Comparison of ENCODE assay signal across 1 cellular context in genomic region chr22:43474161-43475101, GRCh38.
A peak's percentile ranks its signal among the peaks of the same experiment; 100 is the strongest.
TF ChIP-seq lines count a peak whose summit lies in the region.

No MANE protein-coding gene starts in this region.

TF ChIP-seq in HepG2, 621 proteins besides CTCF, POLR2A, EP300 and RAD21 (continued from another document and continues in another):
- no peak for TF ChIP-seq CREB3 (CRISPR knock-in tag; IDR thresholded peaks at IDR 0.05)
- no peak; the same call in 1 of the 2 replicates for TF ChIP-seq ZFP37 (CRISPR knock-in tag; IDR thresholded peaks at IDR 0.05; ENCODE audit: borderline replicate concordance)
- TF ChIP-seq DPF2 (CRISPR knock-in tag; IDR thresholded peaks at IDR 0.05; ENCODE audit: borderline replicate concordance, low read depth) = peak; percentile 18; the same call in 1 of the 2 replicates
- TF ChIP-seq GABPA (IDR thresholded peaks at IDR 0.05; ENCODE audit: low read depth, low read length) = no peak
- 0 out of 2 replicates have a peak, but pooled peaks have one; percentile 45 for TF ChIP-seq GABPA (CRISPR knock-in tag; IDR thresholded peaks at IDR 0.05; ENCODE audit: low read depth)
- TF ChIP-seq RARA (CRISPR knock-in tag; IDR thresholded peaks at IDR 0.05) = peak; percentile 77
- 0 out of 2 replicates have a peak, but pooled peaks have one; percentile 19 for TF ChIP-seq TRIM24 (CRISPR knock-in tag; IDR thresholded peaks at IDR 0.05)
- TF ChIP-seq, protein P1, sequence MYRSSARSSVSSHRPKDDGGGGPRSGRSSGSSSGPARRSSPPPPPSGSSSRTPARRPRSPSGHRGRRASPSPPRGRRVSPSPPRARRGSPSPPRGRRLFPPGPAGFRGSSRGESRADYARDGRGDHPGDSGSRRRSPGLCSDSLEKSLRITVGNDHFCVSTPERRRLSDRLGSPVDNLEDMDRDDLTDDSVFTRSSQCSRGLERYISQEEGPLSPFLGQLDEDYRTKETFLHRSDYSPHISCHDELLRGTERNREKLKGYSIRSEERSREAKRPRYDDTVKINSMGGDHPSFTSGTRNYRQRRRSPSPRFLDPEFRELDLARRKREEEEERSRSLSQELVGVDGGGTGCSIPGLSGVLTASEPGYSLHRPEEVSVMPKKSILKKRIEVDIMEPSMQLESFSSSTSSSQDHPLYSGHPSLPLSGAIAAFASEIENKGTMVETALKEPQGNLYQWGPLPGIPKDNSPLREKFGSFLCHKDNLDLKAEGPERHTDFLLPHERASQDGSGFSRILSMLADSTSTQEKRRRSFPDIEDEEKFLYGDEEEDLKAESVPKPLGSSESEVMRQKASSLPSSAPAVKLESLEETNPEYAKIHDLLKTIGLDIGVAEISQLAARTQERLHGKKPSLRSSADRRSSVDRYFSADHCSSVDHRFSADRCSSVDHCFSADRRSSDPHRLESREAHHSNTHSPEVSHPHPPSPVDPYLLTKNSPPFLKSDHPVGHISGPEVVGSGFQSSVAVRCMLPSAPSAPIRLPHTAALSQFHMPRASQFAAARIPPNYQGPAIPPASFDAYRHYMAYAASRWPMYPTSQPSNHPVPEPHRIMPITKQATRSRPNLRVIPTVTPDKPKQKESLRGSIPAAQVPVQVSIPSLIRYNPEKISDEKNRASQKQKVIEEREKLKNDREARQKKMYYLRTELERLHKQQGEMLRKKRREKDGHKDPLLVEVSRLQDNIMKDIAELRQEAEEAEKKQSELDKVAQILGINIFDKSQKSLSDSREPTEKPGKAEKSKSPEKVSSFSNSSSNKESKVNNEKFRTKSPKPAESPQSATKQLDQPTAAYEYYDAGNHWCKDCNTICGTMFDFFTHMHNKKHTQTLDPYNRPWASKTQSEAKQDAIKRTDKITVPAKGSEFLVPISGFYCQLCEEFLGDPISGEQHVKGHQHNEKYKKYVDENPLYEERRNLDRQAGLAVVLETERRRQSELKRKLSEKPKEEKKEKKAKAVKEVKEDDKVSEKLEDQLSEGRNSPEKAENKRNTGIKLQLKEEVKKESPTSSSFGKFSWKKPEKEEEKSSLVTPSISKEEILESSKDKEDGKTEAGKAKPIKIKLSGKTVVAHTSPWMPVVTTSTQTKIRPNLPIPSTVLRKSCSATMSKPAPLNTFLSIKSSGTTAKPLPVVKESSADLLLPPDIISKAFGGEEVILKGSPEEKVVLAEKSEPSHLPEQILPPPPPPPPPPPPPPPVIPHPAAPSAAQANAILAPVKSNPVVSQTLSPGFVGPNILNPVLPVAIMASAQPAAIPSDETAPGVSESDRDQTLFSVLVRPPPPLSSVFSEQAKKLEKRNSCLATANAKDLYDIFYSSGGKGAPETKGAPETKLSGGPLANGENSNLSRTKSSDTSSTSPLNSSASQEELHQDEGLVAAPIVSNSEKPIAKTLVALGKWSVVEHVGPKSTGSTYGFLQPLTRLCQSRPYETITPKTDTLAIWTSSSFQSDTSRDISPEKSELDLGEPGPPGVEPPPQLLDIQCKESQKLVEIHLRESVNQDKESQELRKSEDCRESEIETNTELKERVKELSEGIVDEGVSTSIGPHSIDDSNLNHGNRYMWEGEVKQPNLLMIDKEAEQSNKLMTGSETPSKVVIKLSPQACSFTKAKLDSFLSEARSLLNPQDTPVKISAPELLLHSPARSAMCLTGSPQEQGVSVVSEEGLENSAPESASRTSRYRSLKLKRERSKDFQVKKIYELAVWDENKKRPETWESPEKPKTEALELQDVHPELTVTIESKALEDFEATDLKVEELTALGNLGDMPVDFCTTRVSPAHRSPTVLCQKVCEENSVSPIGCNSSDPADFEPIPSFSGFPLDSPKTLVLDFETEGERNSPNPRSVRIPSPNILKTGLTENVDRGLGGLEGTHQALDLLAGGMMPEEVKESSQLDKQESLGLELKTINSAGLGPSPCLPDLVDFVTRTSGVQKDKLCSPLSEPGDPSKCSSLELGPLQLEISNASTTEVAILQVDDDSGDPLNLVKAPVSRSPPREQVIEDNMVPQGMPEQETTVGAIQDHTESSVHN (CRISPR knock-in tag; IDR thresholded peaks at IDR 0.05) = peak; percentile 68; the same call in 1 of the 2 replicates
- TF ChIP-seq MAFG (CRISPR knock-in tag; IDR thresholded peaks at IDR 0.05) = no peak
- TF ChIP-seq, protein P2, sequence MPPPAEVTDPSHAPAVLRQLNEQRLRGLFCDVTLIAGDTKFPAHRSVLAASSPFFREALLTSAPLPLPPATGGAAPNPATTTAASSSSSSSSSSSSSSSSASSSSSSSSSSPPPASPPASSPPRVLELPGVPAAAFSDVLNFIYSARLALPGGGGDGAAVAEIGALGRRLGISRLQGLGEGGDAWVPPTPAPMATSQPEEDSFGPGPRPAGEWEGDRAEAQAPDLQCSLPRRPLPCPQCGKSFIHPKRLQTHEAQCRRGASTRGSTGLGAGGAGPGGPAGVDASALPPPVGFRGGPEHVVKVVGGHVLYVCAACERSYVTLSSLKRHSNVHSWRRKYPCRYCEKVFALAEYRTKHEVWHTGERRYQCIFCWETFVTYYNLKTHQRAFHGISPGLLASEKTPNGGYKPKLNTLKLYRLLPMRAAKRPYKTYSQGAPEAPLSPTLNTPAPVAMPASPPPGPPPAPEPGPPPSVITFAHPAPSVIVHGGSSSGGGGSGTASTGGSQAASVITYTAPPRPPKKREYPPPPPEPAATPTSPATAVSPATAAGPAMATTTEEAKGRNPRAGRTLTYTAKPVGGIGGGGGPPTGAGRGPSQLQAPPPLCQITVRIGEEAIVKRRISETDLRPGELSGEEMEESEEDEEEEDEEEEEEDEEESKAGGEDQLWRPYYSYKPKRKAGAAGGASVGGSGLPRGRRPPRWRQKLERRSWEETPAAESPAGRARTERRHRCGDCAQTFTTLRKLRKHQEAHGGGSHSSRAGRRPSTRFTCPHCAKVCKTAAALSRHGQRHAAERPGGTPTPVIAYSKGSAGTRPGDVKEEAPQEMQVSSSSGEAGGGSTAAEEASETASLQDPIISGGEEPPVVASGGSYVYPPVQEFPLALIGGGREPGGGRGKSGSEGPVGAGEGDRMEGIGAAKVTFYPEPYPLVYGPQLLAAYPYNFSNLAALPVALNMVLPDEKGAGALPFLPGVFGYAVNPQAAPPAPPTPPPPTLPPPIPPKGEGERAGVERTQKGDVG (CRISPR knock-in tag; IDR thresholded peaks at IDR 0.05; ENCODE audit: borderline replicate concordance) = 0 out of 2 replicates have a peak, but pooled peaks have one; percentile 47
- TF ChIP-seq, protein P3, sequence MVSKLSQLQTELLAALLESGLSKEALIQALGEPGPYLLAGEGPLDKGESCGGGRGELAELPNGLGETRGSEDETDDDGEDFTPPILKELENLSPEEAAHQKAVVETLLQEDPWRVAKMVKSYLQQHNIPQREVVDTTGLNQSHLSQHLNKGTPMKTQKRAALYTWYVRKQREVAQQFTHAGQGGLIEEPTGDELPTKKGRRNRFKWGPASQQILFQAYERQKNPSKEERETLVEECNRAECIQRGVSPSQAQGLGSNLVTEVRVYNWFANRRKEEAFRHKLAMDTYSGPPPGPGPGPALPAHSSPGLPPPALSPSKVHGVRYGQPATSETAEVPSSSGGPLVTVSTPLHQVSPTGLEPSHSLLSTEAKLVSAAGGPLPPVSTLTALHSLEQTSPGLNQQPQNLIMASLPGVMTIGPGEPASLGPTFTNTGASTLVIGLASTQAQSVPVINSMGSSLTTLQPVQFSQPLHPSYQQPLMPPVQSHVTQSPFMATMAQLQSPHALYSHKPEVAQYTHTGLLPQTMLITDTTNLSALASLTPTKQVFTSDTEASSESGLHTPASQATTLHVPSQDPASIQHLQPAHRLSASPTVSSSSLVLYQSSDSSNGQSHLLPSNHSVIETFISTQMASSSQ (IDR thresholded peaks at IDR 0.05; ENCODE audit: low read depth) = no peak
- TF ChIP-seq, protein P3 (CRISPR knock-in tag; IDR thresholded peaks at IDR 0.05; ENCODE audit: borderline replicate concordance) = 0 out of 2 replicates have a peak, but pooled peaks have one; percentile 39
- TF ChIP-seq, protein P4, sequence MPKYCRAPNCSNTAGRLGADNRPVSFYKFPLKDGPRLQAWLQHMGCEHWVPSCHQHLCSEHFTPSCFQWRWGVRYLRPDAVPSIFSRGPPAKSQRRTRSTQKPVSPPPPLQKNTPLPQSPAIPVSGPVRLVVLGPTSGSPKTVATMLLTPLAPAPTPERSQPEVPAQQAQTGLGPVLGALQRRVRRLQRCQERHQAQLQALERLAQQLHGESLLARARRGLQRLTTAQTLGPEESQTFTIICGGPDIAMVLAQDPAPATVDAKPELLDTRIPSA (CRISPR knock-in tag; IDR thresholded peaks at IDR 0.05; ENCODE audit: borderline replicate concordance) = no peak
- TF ChIP-seq SATB2 (CRISPR knock-in tag; IDR thresholded peaks at IDR 0.05) = no peak
- TF ChIP-seq ARNTL (CRISPR knock-in tag; IDR thresholded peaks at IDR 0.05) = peak; percentile 65; the same call in 1 of the 2 replicates
- TF ChIP-seq, protein P5, sequence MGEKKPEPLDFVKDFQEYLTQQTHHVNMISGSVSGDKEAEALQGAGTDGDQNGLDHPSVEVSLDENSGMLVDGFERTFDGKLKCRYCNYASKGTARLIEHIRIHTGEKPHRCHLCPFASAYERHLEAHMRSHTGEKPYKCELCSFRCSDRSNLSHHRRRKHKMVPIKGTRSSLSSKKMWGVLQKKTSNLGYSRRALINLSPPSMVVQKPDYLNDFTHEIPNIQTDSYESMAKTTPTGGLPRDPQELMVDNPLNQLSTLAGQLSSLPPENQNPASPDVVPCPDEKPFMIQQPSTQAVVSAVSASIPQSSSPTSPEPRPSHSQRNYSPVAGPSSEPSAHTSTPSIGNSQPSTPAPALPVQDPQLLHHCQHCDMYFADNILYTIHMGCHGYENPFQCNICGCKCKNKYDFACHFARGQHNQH (CRISPR knock-in tag; IDR thresholded peaks at IDR 0.05) = no peak
- TF ChIP-seq ZNF674 (CRISPR knock-in tag; IDR thresholded peaks at IDR 0.05; ENCODE audit: low read depth) = no peak
- peak; percentile 66 for TF ChIP-seq NCOR1 (IDR thresholded peaks at IDR 0.05; ENCODE audit: borderline replicate concordance, low read length)
- TF ChIP-seq MEIS1 (CRISPR knock-in tag; IDR thresholded peaks at IDR 0.05; ENCODE audit: borderline replicate concordance) = peak; percentile 77; the same call in 1 of the 2 replicates
- no peak for TF ChIP-seq ZNF343 (CRISPR knock-in tag; IDR thresholded peaks at IDR 0.05)
- peak; percentile 83; the same call in 1 of the 2 replicates for TF ChIP-seq ZNF713 (CRISPR knock-in tag; IDR thresholded peaks at IDR 0.05)
- TF ChIP-seq, protein P6, sequence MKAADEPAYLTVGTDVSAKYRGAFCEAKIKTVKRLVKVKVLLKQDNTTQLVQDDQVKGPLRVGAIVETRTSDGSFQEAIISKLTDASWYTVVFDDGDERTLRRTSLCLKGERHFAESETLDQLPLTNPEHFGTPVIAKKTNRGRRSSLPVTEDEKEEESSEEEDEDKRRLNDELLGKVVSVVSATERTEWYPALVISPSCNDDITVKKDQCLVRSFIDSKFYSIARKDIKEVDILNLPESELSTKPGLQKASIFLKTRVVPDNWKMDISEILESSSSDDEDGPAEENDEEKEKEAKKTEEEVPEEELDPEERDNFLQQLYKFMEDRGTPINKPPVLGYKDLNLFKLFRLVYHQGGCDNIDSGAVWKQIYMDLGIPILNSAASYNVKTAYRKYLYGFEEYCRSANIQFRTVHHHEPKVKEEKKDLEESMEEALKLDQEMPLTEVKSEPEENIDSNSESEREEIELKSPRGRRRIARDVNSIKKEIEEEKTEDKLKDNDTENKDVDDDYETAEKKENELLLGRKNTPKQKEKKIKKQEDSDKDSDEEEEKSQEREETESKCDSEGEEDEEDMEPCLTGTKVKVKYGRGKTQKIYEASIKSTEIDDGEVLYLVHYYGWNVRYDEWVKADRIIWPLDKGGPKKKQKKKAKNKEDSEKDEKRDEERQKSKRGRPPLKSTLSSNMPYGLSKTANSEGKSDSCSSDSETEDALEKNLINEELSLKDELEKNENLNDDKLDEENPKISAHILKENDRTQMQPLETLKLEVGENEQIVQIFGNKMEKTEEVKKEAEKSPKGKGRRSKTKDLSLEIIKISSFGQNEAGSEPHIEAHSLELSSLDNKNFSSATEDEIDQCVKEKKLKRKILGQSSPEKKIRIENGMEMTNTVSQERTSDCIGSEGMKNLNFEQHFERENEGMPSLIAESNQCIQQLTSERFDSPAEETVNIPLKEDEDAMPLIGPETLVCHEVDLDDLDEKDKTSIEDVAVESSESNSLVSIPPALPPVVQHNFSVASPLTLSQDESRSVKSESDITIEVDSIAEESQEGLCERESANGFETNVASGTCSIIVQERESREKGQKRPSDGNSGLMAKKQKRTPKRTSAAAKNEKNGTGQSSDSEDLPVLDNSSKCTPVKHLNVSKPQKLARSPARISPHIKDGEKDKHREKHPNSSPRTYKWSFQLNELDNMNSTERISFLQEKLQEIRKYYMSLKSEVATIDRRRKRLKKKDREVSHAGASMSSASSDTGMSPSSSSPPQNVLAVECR (CRISPR knock-in tag; IDR thresholded peaks at IDR 0.05; ENCODE audit: borderline replicate concordance) = peak; percentile 52; the same call in 1 of the 2 replicates
- 0 out of 2 replicates have a peak, but pooled peaks have one; percentile 48 for TF ChIP-seq CHCHD3 (CRISPR knock-in tag; IDR thresholded peaks at IDR 0.05)
